ENCODE assay signal across 1 cellular context in genomic region chr3:193982258-193982659, GRCh38.
TF ChIP-seq lines count a peak whose summit lies in the region.

No MANE protein-coding gene starts in this region.

TF ChIP-seq in GM23338, 12 proteins besides CTCF, POLR2A, EP300 and RAD21 (continued from another document):
- no peak for TF ChIP-seq ZNF462 (CRISPR knock-in tag; IDR thresholded peaks at IDR 0.05)
- TF ChIP-seq ZNF331 (CRISPR knock-in tag; IDR thresholded peaks at IDR 0.05; ENCODE audit: low read depth), result no peak
